8 cellular contexts compared by ENCODE assay signal in genomic region chr15:74461847-74462511, GRCh38. TPM values are rescaled to one million over a fixed set of nuclear protein-coding genes. Genes with fewer than 3 reads are reported as not detected.
DNase-seq lines count a peak whose midpoint lies in the region; ATAC-seq and TF ChIP-seq lines count a peak whose summit lies in the region.

No MANE protein-coding gene starts in this region.

- peak overlapping the region; percentile 96 for H3K4me3 Mint-ChIP-seq in activated T-helper 2 cell treated with anti-CD3 and anti-CD28 coated beads, Interferon-gamma antibody, Interleukin-2, Interleukin-4, amounts not matched to agents 10 μg/mL and 5 μg/mL and 100 μg/mL, durations not matched to agents 14 hours and 24 hours and 36 hours (ENCODE audit: low read depth)

- H3K36me3 ChIP-seq in left ventricle myocardium inferior (peaks cover 12% of the 10 kb centered on the region), vagina (peaks cover 0 to 13% of the 10 kb centered on the region in 2 donors)

- H3K27me3 Mint-ChIP-seq in activated T-helper 2 cell treated with anti-CD3 and anti-CD28 coated beads, Interferon-gamma antibody, Interleukin-2, Interleukin-4, amounts not matched to agents 10 μg/mL and 5 μg/mL and 100 μg/mL, durations not matched to agents 14 hours and 24 hours and 36 hours (ENCODE audit: low read depth) = no peaks in the 10 kb centered on the region

- H3K9me3 Mint-ChIP-seq in activated T-helper 2 cell treated with anti-CD3 and anti-CD28 coated beads, Interferon-gamma antibody, Interleukin-2, Interleukin-4, amounts not matched to agents 10 μg/mL and 5 μg/mL and 100 μg/mL, durations not matched to agents 14 hours and 24 hours and 36 hours = peaks cover 10% of the 10 kb centered on the region

- peaks cover 40% of the 10 kb centered on the region for H3K4me1 Mint-ChIP-seq in activated T-helper 2 cell treated with anti-CD3 and anti-CD28 coated beads, Interferon-gamma antibody, Interleukin-2, Interleukin-4, amounts not matched to agents 10 μg/mL and 5 μg/mL and 100 μg/mL, durations not matched to agents 14 hours and 24 hours and 36 hours (ENCODE audit: low read depth)

- DNase-seq in left ventricle myocardium inferior = no peak
- DNase-seq in left ventricle myocardium superior = no peak
- DNase-seq in activated T-helper 2 cell treated with anti-CD3 and anti-CD28 coated beads, Interferon-gamma antibody, Interleukin-2, Interleukin-4, amounts not matched to agents 10 μg/mL and 5 μg/mL and 100 μg/mL, durations not matched to agents 14 hours and 24 hours and 36 hours (ENCODE audit: low spot score) = no peak
- peak; percentile 13 for DNase-seq in kidney tubule cell (ENCODE audit: low spot score)
- DNase-seq in vagina (ENCODE audit: extremely low spot score in 2 of 2) = no peak
- no peak for DNase-seq in activated effector memory CD4-positive, alpha-beta T cell treated with anti-CD3 and anti-CD28 coated beads, Interleukin-2, amount 50 U/mL, for 16 hours

- no peaks in the 10 kb centered on the region for H3K27me3 ChIP-seq in left ventricle myocardium inferior (ENCODE audit: low read depth)
- H3K27me3 ChIP-seq in vagina = no peaks in the 10 kb centered on the region

- intact Hi-C loops in left ventricle myocardium inferior (cut with micrococcal nuclease) = no loop called here
- intact Hi-C loops in left ventricle myocardium superior (cut with micrococcal nuclease) = no loop called here
- intact Hi-C loops in activated T-helper 2 cell treated with anti-CD3 and anti-CD28 coated beads, Interferon-gamma antibody, Interleukin-2, Interleukin-4, amounts not matched to agents 10 μg/mL and 5 μg/mL and 100 μg/mL, durations not matched to agents 14 hours and 24 hours and 36 hours (cut with micrococcal nuclease) = loop anchor here (1.0 to 10.0 kb wide), 7 partner anchors 24 to 993 kb away; partner anchors contain the start of genes CLK3, PML, SIN3A and STOML1
- intact Hi-C loops in vagina (cut with DNase I) = no loop called here

- H3K4me3 ChIP-seq in left ventricle myocardium inferior (peak overlapping the region; percentile 72), vagina (peak overlapping the region; percentile 79 to 84)

- H3K4me1 ChIP-seq in left ventricle myocardium inferior (peaks cover 22% of the 10 kb centered on the region), vagina (peaks cover 27% of the 10 kb centered on the region)

- TF ChIP-seq CTCF in left ventricle myocardium inferior (IDR thresholded peaks at IDR 0.05; ENCODE audit: borderline replicate concordance) = no peak
- TF ChIP-seq CTCF in vagina (IDR thresholded peaks at IDR 0.05) = no peak

- no peak for TF ChIP-seq POLR2A in vagina (IDR thresholded peaks at IDR 0.05)

- peaks cover 42% of the 10 kb centered on the region for H3K36me3 Mint-ChIP-seq in activated T-helper 2 cell treated with anti-CD3 and anti-CD28 coated beads, Interferon-gamma antibody, Interleukin-2, Interleukin-4, amounts not matched to agents 10 μg/mL and 5 μg/mL and 100 μg/mL, durations not matched to agents 14 hours and 24 hours and 36 hours (ENCODE audit: low read depth)

- H3K27ac Mint-ChIP-seq in activated T-helper 2 cell treated with anti-CD3 and anti-CD28 coated beads, Interferon-gamma antibody, Interleukin-2, Interleukin-4, amounts not matched to agents 10 μg/mL and 5 μg/mL and 100 μg/mL, durations not matched to agents 14 hours and 24 hours and 36 hours = peak overlapping the region; percentile 96

- ATAC-seq in left ventricle myocardium superior (no peak), GM19452 (IDR thresholded peaks at IDR 0.05; ENCODE audit: unreplicated experiment) (no peak), HG02938 (IDR thresholded peaks at IDR 0.05; ENCODE audit: unreplicated experiment) (no peak)

- peaks cover 3% of the 10 kb centered on the region for H3K9me3 ChIP-seq in left ventricle myocardium inferior (replicated peaks)
- H3K9me3 ChIP-seq in vagina = no peaks in the 10 kb centered on the region

- H3K27ac ChIP-seq in left ventricle myocardium inferior (replicated peaks) (peak overlapping the region; percentile 79), vagina (no peak overlapping the region)

RNA-seq across cellular contexts. Expression of gene UBL7, which starts 1.0 kb away (rescaled TPM):
- total RNA-seq in left ventricle myocardium inferior (52.3 TPM), left ventricle myocardium superior (55.1 TPM), vagina (39.8 TPM)
- total RNA-seq in activated T-helper 2 cell treated with anti-CD3 and anti-CD28 coated beads, Interferon-gamma antibody, Interleukin-2, Interleukin-4, amounts not matched to agents 10 μg/mL and 5 μg/mL and 100 μg/mL, durations not matched to agents 14 hours and 24 hours and 36 hours = 55.3 and 59.1 TPM in 2 replicates

RNA-seq across cellular contexts. Expression of gene SEMA7A, which starts 28.2 kb away (rescaled TPM):
- total RNA-seq in left ventricle myocardium inferior = 1.5 TPM
- total RNA-seq in left ventricle myocardium superior = 1.3 TPM
- total RNA-seq in activated T-helper 2 cell treated with anti-CD3 and anti-CD28 coated beads, Interferon-gamma antibody, Interleukin-2, Interleukin-4, amounts not matched to agents 10 μg/mL and 5 μg/mL and 100 μg/mL, durations not matched to agents 14 hours and 24 hours and 36 hours = 45.9 and 50.3 TPM in 2 replicates
- total RNA-seq in vagina = 3.9 TPM
